Comparison of ENCODE assay signal across 2 cellular contexts in genomic region chr18:629303-630150, GRCh38.
TF ChIP-seq lines count a peak whose summit lies in the region.

No MANE protein-coding gene starts in this region.

TF ChIP-seq in SK-N-SH, 30 proteins besides CTCF, POLR2A, EP300 and RAD21 (continued from another document):
- TF ChIP-seq PBX3 (IDR thresholded peaks at IDR 0.05): no peak
- no peak for TF ChIP-seq NFIC (IDR thresholded peaks at IDR 0.05; ENCODE audit: borderline replicate concordance)
- TF ChIP-seq REST (IDR thresholded peaks at IDR 0.05; ENCODE audit: low read depth, low read length): no peak
- TF ChIP-seq JUND (IDR thresholded peaks at IDR 0.05): no peak
- TF ChIP-seq YY1 (IDR thresholded peaks at IDR 0.05; ENCODE audit: low read depth): no peak
- no peak for TF ChIP-seq FOXJ3 (CRISPR knock-in tag; IDR thresholded peaks at IDR 0.05)
- TF ChIP-seq RCOR1 (IDR thresholded peaks at IDR 0.05; ENCODE audit: low read length): no peak
- no peak for TF ChIP-seq SIN3A (IDR thresholded peaks at IDR 0.05; ENCODE audit: borderline replicate concordance, low read depth, low read length)
- TF ChIP-seq FOSL2 (IDR thresholded peaks at IDR 0.05; ENCODE audit: borderline replicate concordance, low read depth): no peak
- TF ChIP-seq MEF2A (IDR thresholded peaks at IDR 0.05; ENCODE audit: borderline replicate concordance, low read depth): no peak
- no peak for TF ChIP-seq TCF12 (IDR thresholded peaks at IDR 0.05)
- TF ChIP-seq CHD2 (IDR thresholded peaks at IDR 0.05; ENCODE audit: low read length, partially characterized antibody): no peak
- TF ChIP-seq SMC3 (IDR thresholded peaks at IDR 0.05; ENCODE audit: low read depth, low read length): no peak
- TF ChIP-seq NRF1 (IDR thresholded peaks at IDR 0.05; ENCODE audit: low read depth, low read length): no peak

TF ChIP-seq in SK-N-SH treated with all-trans-retinoic acid at 6 μM for 48 hours, 23 proteins besides CTCF, POLR2A, EP300 and RAD21 (continued from another document):
- TF ChIP-seq POU6F1 (CRISPR knock-in tag; IDR thresholded peaks at IDR 0.05; ENCODE audit: borderline replicate concordance, low read depth): no peak
- no peak for TF ChIP-seq CSDC2 (CRISPR knock-in tag; IDR thresholded peaks at IDR 0.05)
- TF ChIP-seq TSHZ2 (CRISPR knock-in tag; IDR thresholded peaks at IDR 0.05): no peak
- TF ChIP-seq CSRNP3 (CRISPR knock-in tag; IDR thresholded peaks at IDR 0.05): no peak
